Comparison of ENCODE assay signal across 15 cellular contexts in the genomic region with DNA sequence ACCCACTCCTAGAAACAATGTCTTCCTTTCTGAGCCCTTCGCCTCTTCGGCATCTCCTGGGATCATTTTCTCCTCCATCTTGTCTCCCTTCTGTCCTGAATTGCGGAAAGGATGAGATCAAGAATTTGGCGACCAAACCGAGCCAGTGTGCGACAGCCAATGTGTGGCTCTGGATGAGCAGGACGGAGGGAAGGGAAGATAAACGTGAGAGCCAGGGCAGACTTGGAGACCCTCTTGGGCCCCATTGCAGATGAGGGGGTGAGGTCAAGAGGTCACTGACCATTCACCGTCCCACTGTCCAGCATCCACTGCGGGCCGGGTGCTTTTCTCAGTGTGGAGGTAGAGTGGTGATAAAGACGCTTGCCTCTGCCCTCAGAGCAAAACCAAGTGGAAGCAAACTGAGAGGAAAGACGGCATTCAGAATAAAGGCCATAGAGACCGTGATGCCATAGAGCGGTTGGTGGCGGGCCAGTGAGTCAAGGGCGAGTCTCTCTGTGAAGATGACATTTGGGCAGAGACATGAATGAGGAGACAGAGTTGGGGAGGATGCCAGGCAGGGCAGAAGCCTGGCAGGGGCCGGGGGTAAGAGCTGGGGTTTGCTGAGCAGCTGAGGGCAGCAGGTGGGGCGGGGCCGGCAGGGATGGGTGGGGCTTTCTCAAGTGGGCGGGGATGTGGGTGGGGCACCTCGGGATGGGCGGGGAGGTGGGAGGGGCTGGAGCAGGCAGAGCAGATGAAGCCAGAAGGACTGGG. TPM values are rescaled to one million over a fixed set of nuclear protein-coding genes. Genes with fewer than 3 reads are reported as not detected.
DNase-seq lines count a peak whose midpoint lies in the region; ATAC-seq and TF ChIP-seq lines count a peak whose summit lies in the region.
"Had no signal": no experiment of that assay in that cellular context is flagged by ENCODE, and none has a peak within 500 bp of the region (broad histone marks: within the 10 kb centered on the region; RNA-seq: fewer than 3 reads in every experiment).

No MANE protein-coding gene starts in this region.

- peaks cover 4% of the 10 kb centered on the region for H3K9me3 Mint-ChIP-seq in type B pancreatic cell
- H3K9me3 Mint-ChIP-seq in T-helper 2 cell treated with Interferon-gamma antibody and Interleukin-4, amounts not matched to agents 5 μg/mL and 100 μg/mL, for 36 hours, result no peaks in the 10 kb centered on the region
- H3K9me3 Mint-ChIP-seq: natural killer cell treated with Interleukin-12 subunit alpha and Interleukin-12 subunit beta and Interleukin-15 and Interleukin-18, amount 100 ng/mL, for 72 hours; T-helper 1 cell treated with Interleukin-12 subunit alpha and Interleukin-12 subunit beta and Interleukin-4 antibody, amounts not matched to agents 30 μg/mL and 1 μg/mL, for 36 hours had no signal

- DNase-seq in ELR (ENCODE audit: low read depth) (peak; percentile 23), GM23248 (peak; percentile 25), SW480 (ENCODE audit: low spot score) (peak; percentile 4), type B pancreatic cell (ENCODE audit: extremely low spot score, unreplicated experiment) (no peak), coronary artery (ENCODE audit: low spot score) (no peak)
- DNase-seq in T-helper 2 cell treated with Interferon-gamma antibody and Interleukin-4, amounts not matched to agents 5 μg/mL and 100 μg/mL, for 36 hours (ENCODE audit: low spot score), result no peak
- DNase-seq: activated CD4-positive, alpha-beta T cell treated with anti-CD3 and anti-CD28 coated beads, Interleukin-2, amount 50 U/mL, for 4 hours; activated gamma-delta T cell; left ventricle myocardium inferior; NCI-H1930 had no signal

- no peaks in the 10 kb centered on the region for H3K9me3 ChIP-seq in GM23248 (ENCODE audit: low read depth)
- no peaks in the 10 kb centered on the region for H3K9me3 ChIP-seq in liver (ENCODE audit: control insufficient read depth in 4 of 4, low read length in 3 of 4)
- H3K9me3 ChIP-seq: left ventricle myocardium inferior had no signal

- no peak for TF ChIP-seq RAD21 in liver (IDR thresholded peaks at IDR 0.05)

- H3K4me3 ChIP-seq in GM23248 (no peak overlapping the region), liver (ENCODE audit: low read depth in 1 of 3, low read length in 3 of 3) (no peak overlapping the region), coronary artery (no peak overlapping the region)
- H3K4me3 ChIP-seq: left ventricle myocardium inferior had no signal

- no peaks in the 10 kb centered on the region for H4K20me1 ChIP-seq in GM23248 (ENCODE audit: insufficient read depth)

- no peak overlapping the region for H3K27ac ChIP-seq in GM23248
- H3K27ac ChIP-seq in liver (ENCODE audit: low read depth in 1 of 2, low read length in 2 of 2), result peak overlapping the region; percentile 67 to 68
- H3K27ac ChIP-seq in coronary artery, result no peak overlapping the region
- H3K27ac ChIP-seq: left ventricle myocardium inferior had no signal

- no peaks in the 10 kb centered on the region for H3K36me3 Mint-ChIP-seq in type B pancreatic cell
- no peaks in the 10 kb centered on the region for H3K36me3 Mint-ChIP-seq in T-helper 2 cell treated with Interferon-gamma antibody and Interleukin-4, amounts not matched to agents 5 μg/mL and 100 μg/mL, for 36 hours (ENCODE audit: low read depth)
- H3K36me3 Mint-ChIP-seq: CD14-positive monocyte; natural killer cell treated with Interleukin-12 subunit alpha and Interleukin-12 subunit beta and Interleukin-15 and Interleukin-18, amount 100 ng/mL, for 72 hours had no signal

- H3K79me2 ChIP-seq in GM23248 (ENCODE audit: insufficient read depth), result no peaks in the 10 kb centered on the region

- no peak overlapping the region for H3K9ac ChIP-seq in GM23248
- no peak overlapping the region for H3K9ac ChIP-seq in liver (ENCODE audit: low read depth in 1 of 2, low read length in 2 of 2)

- peaks cover 6% of the 10 kb centered on the region for H3K4me1 Mint-ChIP-seq in type B pancreatic cell (ENCODE audit: unreplicated experiment)
- no peaks in the 10 kb centered on the region for H3K4me1 Mint-ChIP-seq in T-helper 2 cell treated with Interferon-gamma antibody and Interleukin-4, amounts not matched to agents 5 μg/mL and 100 μg/mL, for 36 hours (ENCODE audit: low read depth)
- H3K4me1 Mint-ChIP-seq: CD14-positive monocyte had no signal

- in situ Hi-C loops in GM23248 (cut with MboI), result no loop called here

- WGBS in GM23248 (ENCODE audit: low coverage in 1 of 2, low lambda C conversion rate in 2 of 2, missing lambda C conversion rate in 2 of 2), 2 experiments, result 71 to 83% methylated on average over 18 to 23 of the region's 23 CpGs
- WGBS in liver, result 80% methylated on average over 23 of the region's 23 CpGs

- TF ChIP-seq CTCF in liver (IDR thresholded peaks at IDR 0.05; ENCODE audit: low read depth, low read length, missing input control) (no peak), type B pancreatic cell (conservative IDR thresholded peaks at IDR 0.05) (no peak), coronary artery (IDR thresholded peaks at IDR 0.05) (no peak)

- H3K4me2 ChIP-seq in GM23248 (ENCODE audit: unreplicated experiment), result no peak overlapping the region

- H3K9me2 ChIP-seq in GM23248 (ENCODE audit: insufficient read depth), result no peaks in the 10 kb centered on the region

- H3K27me3 ChIP-seq in GM23248 (replicated peaks; ENCODE audit: insufficient read depth), result no peaks in the 10 kb centered on the region
- no peaks in the 10 kb centered on the region for H3K27me3 ChIP-seq in liver (ENCODE audit: control insufficient read depth in 4 of 4, insufficient read depth in 4 of 4, low read length in 3 of 4)

- no peaks in the 10 kb centered on the region for H3F3A ChIP-seq in GM23248 (ENCODE audit: insufficient read depth)

- no peaks in the 10 kb centered on the region for H3K4me1 ChIP-seq in GM23248 (ENCODE audit: insufficient read depth)
- H3K4me1 ChIP-seq in liver (ENCODE audit: control insufficient read depth in 4 of 4, insufficient read depth in 4 of 4, low read length in 3 of 4), result peaks cover 6 to 24% (median 18%) of the 10 kb centered on the region in 4 donors
- H3K4me1 ChIP-seq: left ventricle myocardium inferior had no signal

- H3K36me3 ChIP-seq in GM23248 (ENCODE audit: low read depth) (no peaks in the 10 kb centered on the region), liver (ENCODE audit: control insufficient read depth in 4 of 4, insufficient read depth in 3 of 4, low read depth in 1 of 4, low read length in 3 of 4) (no peaks in the 10 kb centered on the region)
- H3K36me3 ChIP-seq: left ventricle myocardium inferior had no signal

- no peak overlapping the region for H2AFZ ChIP-seq in GM23248

- no peak overlapping the region for H3K4me3 Mint-ChIP-seq in type B pancreatic cell
- H3K4me3 Mint-ChIP-seq in T-helper 2 cell treated with Interferon-gamma antibody and Interleukin-4, amounts not matched to agents 5 μg/mL and 100 μg/mL, for 36 hours, result no peak overlapping the region
- H3K4me3 Mint-ChIP-seq: CD14-positive monocyte; natural killer cell treated with Interleukin-12 subunit alpha and Interleukin-12 subunit beta and Interleukin-15 and Interleukin-18, amount 100 ng/mL, for 72 hours; T-helper 1 cell treated with Interleukin-12 subunit alpha and Interleukin-12 subunit beta and Interleukin-4 antibody, amounts not matched to agents 30 μg/mL and 1 μg/mL, for 36 hours had no signal

- peaks cover 3% of the 10 kb centered on the region for H3K27me3 Mint-ChIP-seq in type B pancreatic cell
- H3K27me3 Mint-ChIP-seq in T-helper 2 cell treated with Interferon-gamma antibody and Interleukin-4, amounts not matched to agents 5 μg/mL and 100 μg/mL, for 36 hours (ENCODE audit: low read depth), result peaks cover 5% of the 10 kb centered on the region

- H3K27ac Mint-ChIP-seq in type B pancreatic cell, result no peak overlapping the region
- no peak overlapping the region for H3K27ac Mint-ChIP-seq in T-helper 2 cell treated with Interferon-gamma antibody and Interleukin-4, amounts not matched to agents 5 μg/mL and 100 μg/mL, for 36 hours
- H3K27ac Mint-ChIP-seq: CD14-positive monocyte; natural killer cell treated with Interleukin-12 subunit alpha and Interleukin-12 subunit beta and Interleukin-15 and Interleukin-18, amount 100 ng/mL, for 72 hours; T-helper 1 cell treated with Interleukin-12 subunit alpha and Interleukin-12 subunit beta and Interleukin-4 antibody, amounts not matched to agents 30 μg/mL and 1 μg/mL, for 36 hours had no signal

- no peak for ATAC-seq in HG03135 (IDR thresholded peaks at IDR 0.05; ENCODE audit: unreplicated experiment)
- ATAC-seq: natural killer cell treated with Interleukin-12 subunit alpha and Interleukin-12 subunit beta and Interleukin-15 and Interleukin-18, amount 100 ng/mL, for 72 hours had no signal

TF ChIP-seq in liver, 16 proteins besides CTCF, POLR2A, EP300 and RAD21 (continues in another document):
- TF ChIP-seq RXRA (IDR thresholded peaks at IDR 0.05) (no peak), SP1 (IDR thresholded peaks at IDR 0.05) (no peak), YY1 (IDR thresholded peaks at IDR 0.05) (no peak), HNF4G (IDR thresholded peaks at IDR 0.05) (no peak), HNF4A (conservative IDR thresholded peaks at IDR 0.05) (no peak), TAF1 (conservative IDR thresholded peaks at IDR 0.05) (no peak), JUND (IDR thresholded peaks at IDR 0.05) (no peak)
- TF ChIP-seq, protein P1, sequence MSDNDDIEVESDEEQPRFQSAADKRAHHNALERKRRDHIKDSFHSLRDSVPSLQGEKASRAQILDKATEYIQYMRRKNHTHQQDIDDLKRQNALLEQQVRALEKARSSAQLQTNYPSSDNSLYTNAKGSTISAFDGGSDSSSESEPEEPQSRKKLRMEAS (IDR thresholded peaks at IDR 0.05), result no peak

RNA-seq across cellular contexts. Expression of a gene that starts 55.6 kb away (rescaled TPM):
- total RNA-seq in GM23248 (2014; rRNA removed; shearing (Covaris generic)), result 50.3 and 55.6 TPM in 2 replicates
- 94.8 and 99.6 TPM in 2 replicates for polyA plus RNA-seq in GM23248 (2016; fragmentation: Nextera tagmentation; extraction: Ambion mirVana)
- 100 to 1,000 TPM in 1 of 2 donors, 10 to 100 TPM in 1; 55.6 to 674 TPM for total RNA-seq in liver
- 1,000 to 10,000 TPM in 1 of 2 donors, 100 to 1,000 TPM in 1; 618 to 1,315 TPM for polyA plus RNA-seq in liver
- total RNA-seq in type B pancreatic cell (ENCODE audit: low replicate concordance), result 66.7 and 99.0 TPM in 2 replicates

Comparison
In these comparisons a context has a peak if more than half of its experiments do, and no peak if none do; other contexts are left out.
1. DNase-seq: peak in ELR (single experiment), GM23248 (single experiment) and SW480 (single experiment); none in type B pancreatic cell (single experiment), coronary artery (single experiment) and T-helper 2 cell treated with Interferon-gamma antibody and Interleukin-4, amounts not matched to agents 5 μg/mL and 100 μg/mL, for 36 hours (single experiment).
2. H3K27ac ChIP-seq: peak in liver (2 of 2); none in GM23248 (single experiment) and coronary artery (0 of 2).